ENCODE assay signal across 9 cellular contexts in the genomic region with DNA sequence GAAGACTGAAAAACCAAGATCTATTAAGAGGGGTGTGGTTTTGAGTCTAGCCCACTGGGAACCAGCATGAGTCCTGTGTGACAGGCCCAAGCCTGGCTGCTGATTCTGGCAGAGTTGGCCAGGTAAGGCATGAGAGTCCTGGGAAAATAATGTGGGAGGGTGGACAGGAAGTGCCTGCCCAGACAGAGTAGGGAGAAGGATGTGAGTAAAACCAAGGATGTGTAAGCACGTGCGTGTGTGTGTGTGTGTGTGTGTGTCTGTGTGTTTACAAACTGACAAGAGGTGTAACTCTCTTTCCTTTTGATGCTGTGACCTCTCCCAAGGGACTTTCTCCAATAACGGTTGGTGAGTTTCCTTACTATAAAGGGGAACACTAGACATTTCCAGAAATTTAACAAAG. TPM values are rescaled to one million over a fixed set of nuclear protein-coding genes. Genes with fewer than 3 reads are reported as not detected.
DNase-seq lines count a peak whose midpoint lies in the region; ATAC-seq, FAIRE-seq and TF ChIP-seq lines count a peak whose summit lies in the region.
"Had no signal": no experiment of that assay in that cellular context is flagged by ENCODE, and none has a peak within 500 bp of the region (broad histone marks: within the 10 kb centered on the region; RNA-seq: fewer than 3 reads in every experiment).

No MANE protein-coding gene starts in this region.

- H3K4me3 ChIP-seq in mucosa of descending colon, result no peak overlapping the region
- no peak overlapping the region for H3K4me3 ChIP-seq in CD8-positive, alpha-beta memory T cell (ENCODE audit: low read length)

- H3K4me3 Mint-ChIP-seq in dendritic cell treated with granulocyte-macrophage colony-stimulating factor and Interleukin-4, amounts not matched to agents 40 ng/mL and 50 ng/mL, for 4 days, result no peak overlapping the region
- H3K4me3 Mint-ChIP-seq in CD8-positive, alpha-beta memory T cell, result no peak overlapping the region
- H3K4me3 Mint-ChIP-seq: activated B cell treated with CpG ODN at 0.5 μM for 24 hours had no signal

- peak overlapping the region; percentile 61 for H3K27ac Mint-ChIP-seq in dendritic cell treated with granulocyte-macrophage colony-stimulating factor and Interleukin-4, amounts not matched to agents 40 ng/mL and 50 ng/mL, for 4 days
- no peak overlapping the region for H3K27ac Mint-ChIP-seq in CD8-positive, alpha-beta memory T cell
- H3K27ac Mint-ChIP-seq: activated B cell treated with CpG ODN at 0.5 μM for 24 hours had no signal

- no peaks in the 10 kb centered on the region for H3K9me3 Mint-ChIP-seq in dendritic cell treated with granulocyte-macrophage colony-stimulating factor and Interleukin-4, amounts not matched to agents 40 ng/mL and 50 ng/mL, for 4 days
- no peaks in the 10 kb centered on the region for H3K9me3 Mint-ChIP-seq in CD8-positive, alpha-beta memory T cell
- H3K9me3 Mint-ChIP-seq: activated B cell treated with CpG ODN at 0.5 μM for 24 hours had no signal

- H3K4me1 Mint-ChIP-seq in dendritic cell treated with granulocyte-macrophage colony-stimulating factor and Interleukin-4, amounts not matched to agents 40 ng/mL and 50 ng/mL, for 4 days (ENCODE audit: low read depth), result peaks cover 27% of the 10 kb centered on the region
- H3K4me1 Mint-ChIP-seq in CD8-positive, alpha-beta memory T cell, result no peaks in the 10 kb centered on the region
- H3K4me1 Mint-ChIP-seq: activated B cell treated with CpG ODN at 0.5 μM for 24 hours had no signal

- H3K9me3 ChIP-seq in mucosa of descending colon, result no peaks in the 10 kb centered on the region
- H3K9me3 ChIP-seq in CD8-positive, alpha-beta memory T cell (ENCODE audit: low read length), result no peaks in the 10 kb centered on the region

- DNase-seq in Daoy (ENCODE audit: low read depth) (peak; percentile 57), MV-4-11 (lab: John Stamatoyannopoulos, UW) (peak; percentile 28), mucosa of descending colon (peak in 1 of 3 donors; percentile 37), NCI-H146 (lab: John Stamatoyannopoulos, UW) (no peak), HTR-8/SVneo (ENCODE audit: insufficient read length, low spot score) (no peak)
- DNase-seq in CD8-positive, alpha-beta memory T cell, result no peak
- DNase-seq: activated B cell treated with CpG ODN at 0.5 μM for 24 hours had no signal

- no peak for TF ChIP-seq CTCF in mucosa of descending colon (IDR thresholded peaks at IDR 0.05)

- ATAC-seq in mucosa of descending colon (peak; percentile 51), HG02970 (IDR thresholded peaks at IDR 0.05; ENCODE audit: low FRiP score, unreplicated experiment) (no peak)

- H3K27me3 ChIP-seq in CD8-positive, alpha-beta memory T cell (ENCODE audit: insufficient read depth, low read length, poor library complexity, severe bottlenecking), result no peaks in the 10 kb centered on the region

- H3K27ac ChIP-seq in CD8-positive, alpha-beta memory T cell (ENCODE audit: low read depth, low read length), result no peak overlapping the region

- intact Hi-C loops in dendritic cell treated with granulocyte-macrophage colony-stimulating factor and Interleukin-4, amounts not matched to agents 40 ng/mL and 50 ng/mL, for 4 days (cut with micrococcal nuclease), result no loop called here
- intact Hi-C loops in mucosa of descending colon (cut with DNase I, micrococcal nuclease), result no loop called here

- no peak for FAIRE-seq in HTR-8/SVneo (lab: Jason Lieb, UNC)

- POLR2A ChIA-PET in CD8-positive, alpha-beta memory T cell (lab: Charles Lee), result no interaction called here

- H3K27me3 Mint-ChIP-seq in dendritic cell treated with granulocyte-macrophage colony-stimulating factor and Interleukin-4, amounts not matched to agents 40 ng/mL and 50 ng/mL, for 4 days, result no peaks in the 10 kb centered on the region
- peaks cover 0 to 2% of the 10 kb centered on the region in 2 donors for H3K27me3 Mint-ChIP-seq in CD8-positive, alpha-beta memory T cell
- H3K27me3 Mint-ChIP-seq: activated B cell treated with CpG ODN at 0.5 μM for 24 hours had no signal

- CTCF ChIA-PET in CD8-positive, alpha-beta memory T cell (lab: Charles Lee), result interaction anchor here (0.7 kb wide), 1 partner anchor 316 kb away, joined by 3 read pairs; no protein-coding TSS in a partner anchor

- no peaks in the 10 kb centered on the region for H3K4me1 ChIP-seq in mucosa of descending colon (ENCODE audit: low read depth)
- H3K4me1 ChIP-seq in CD8-positive, alpha-beta memory T cell (ENCODE audit: insufficient read depth, low read length), result no peaks in the 10 kb centered on the region

- H3K36me3 Mint-ChIP-seq in dendritic cell treated with granulocyte-macrophage colony-stimulating factor and Interleukin-4, amounts not matched to agents 40 ng/mL and 50 ng/mL, for 4 days (ENCODE audit: low read depth), result no peaks in the 10 kb centered on the region
- H3K36me3 Mint-ChIP-seq in CD8-positive, alpha-beta memory T cell, result no peaks in the 10 kb centered on the region

- no peaks in the 10 kb centered on the region for H3K36me3 ChIP-seq in mucosa of descending colon (ENCODE audit: low read depth)
- H3K36me3 ChIP-seq in CD8-positive, alpha-beta memory T cell (ENCODE audit: insufficient read depth, low read length), result no peaks in the 10 kb centered on the region

RNA-seq across cellular contexts. Expression of a gene that starts 15.6 kb away (rescaled TPM):
- 14.3 and 25.1 TPM in 2 replicates for total RNA-seq in Daoy (2014; rRNA removed; shearing (Covaris generic))
- 10 to 100 TPM; 27.5 to 38.5 (median 30.2) TPM for total RNA-seq in mucosa of descending colon
- total RNA-seq in CD8-positive, alpha-beta memory T cell, result 10 to 100 TPM; 21.9 to 22.0 TPM
- 6.5 TPM for polyA plus RNA-seq in CD8-positive, alpha-beta memory T cell

Comparison
In these comparisons a context has a peak if more than half of its experiments do, and no peak if none do; other contexts are left out.
1. DNase-seq: peak in Daoy (single experiment) and MV-4-11 (single experiment); none in NCI-H146 (single experiment), HTR-8/SVneo (single experiment) and CD8-positive, alpha-beta memory T cell (0 of 5).